Comparison of ENCODE assay signal across 12 cellular contexts in the genomic region with DNA sequence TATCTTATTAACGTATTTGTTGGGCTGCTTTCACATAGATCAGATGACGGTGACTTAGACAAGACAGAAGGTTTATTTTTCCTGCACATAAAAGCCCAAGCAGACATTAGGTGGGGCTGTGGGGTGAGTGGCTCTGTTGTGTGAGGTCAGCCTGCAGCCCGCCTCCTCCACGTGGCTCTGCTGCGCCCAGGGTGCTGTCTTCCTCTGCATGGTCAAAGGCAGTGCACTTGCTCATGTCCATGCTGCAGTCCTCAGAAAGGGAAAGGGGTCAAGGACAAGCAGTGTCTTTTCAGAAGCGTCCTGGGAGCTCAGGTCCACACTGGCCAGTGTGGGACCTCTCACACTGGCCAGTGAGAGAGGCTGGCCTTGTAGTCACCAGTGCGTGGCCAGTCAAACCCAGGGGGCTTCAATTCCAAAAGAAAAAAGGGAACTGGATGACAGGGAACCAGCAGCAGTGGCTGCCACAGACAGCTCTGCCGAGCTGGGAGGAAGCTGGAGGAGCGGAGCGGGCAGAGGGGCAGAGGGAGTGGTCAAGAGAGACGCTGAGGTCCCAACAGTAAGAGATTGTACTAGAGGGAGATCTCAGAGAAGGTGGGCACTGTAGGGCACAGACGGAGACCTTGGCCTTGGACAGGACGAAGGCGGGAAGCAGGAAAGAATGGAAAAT. TPM values are rescaled to one million over a fixed set of nuclear protein-coding genes. Genes with fewer than 3 reads are reported as not detected.
DNase-seq lines count a peak whose midpoint lies in the region; ATAC-seq and TF ChIP-seq lines count a peak whose summit lies in the region.
"Had no signal": no experiment of that assay in that cellular context is flagged by ENCODE, and none has a peak within 500 bp of the region (broad histone marks: within the 10 kb centered on the region; RNA-seq: fewer than 3 reads in every experiment).

No MANE protein-coding gene starts in this region.

- H3K27me3 Mint-ChIP-seq in CD14-positive monocyte (ENCODE audit: low read depth in 3 of 3) (peaks cover 13 to 19% (median 18%) of the 10 kb centered on the region in 3 donors), nephron (ENCODE audit: low read depth) (no peaks in the 10 kb centered on the region)

- no peaks in the 10 kb centered on the region for H3K36me3 Mint-ChIP-seq in CD14-positive monocyte
- no peaks in the 10 kb centered on the region for H3K36me3 Mint-ChIP-seq in nephron (ENCODE audit: low read depth)

- no peak overlapping the region for H3K27ac ChIP-seq in RWPE1

- DNase-seq in CD14-positive monocyte (ENCODE audit: low spot score) (no peak), NB4 (ENCODE audit: low read depth) (peak; percentile 16), RWPE1 (ENCODE audit: low spot score) (no peak), HUDEP-2 (lab: John Stamatoyannopoulos, UW; ENCODE audit: unreplicated experiment in 76 of 76) (no peak)
- DNase-seq in effector CD8-positive, alpha-beta T cell (lab: John Stamatoyannopoulos, UW), result no peak
- DNase-seq: activated CD8-positive, alpha-beta memory T cell treated with anti-CD3 and anti-CD28 coated beads, Interleukin-2, amount 50 U/mL, for 4 hours; Calu3; cerebellar nuclear complex; naive thymus-derived CD8-positive, alpha-beta T cell had no signal

- CTCF ChIA-PET in RWPE1 (lab: Yijun Ruan, JAX), result interaction anchor here (0.7 kb wide), 1 partner anchor 1175 kb away, joined by 5 read pairs; no protein-coding TSS in a partner anchor

- intact Hi-C loops in CD14-positive monocyte (cut with micrococcal nuclease), result loop anchor here in 1 of 2 donors (10.0 kb wide), 1 partner anchor 57 kb away; no protein-coding TSS in a partner anchor

- H3K27ac Mint-ChIP-seq in CD14-positive monocyte (peak overlapping the region in 5 of 7 donors; percentile 26 to 78 (median 70)), nephron (peak overlapping the region in 2 of 3 experiments; percentile 58 to 92)

- ATAC-seq in esophagus mucosa (peak; percentile 12), HG02852 (IDR thresholded peaks at IDR 0.05; ENCODE audit: unreplicated experiment) (no peak)
- ATAC-seq: naive thymus-derived CD8-positive, alpha-beta T cell had no signal

- H3K4me1 Mint-ChIP-seq in CD14-positive monocyte, result peaks cover 21% of the 10 kb centered on the region
- H3K4me1 Mint-ChIP-seq in nephron, result peaks cover 20% of the 10 kb centered on the region

- TF ChIP-seq POLR2A in NB4 (IDR thresholded peaks at IDR 0.05; ENCODE audit: extremely low read depth, insufficient read length), result no peak

- H3K9me3 Mint-ChIP-seq in CD14-positive monocyte (peaks cover 0 to 5% (median 0%) of the 10 kb centered on the region in 7 donors), nephron (peaks cover 6% of the 10 kb centered on the region)
- H3K9me3 Mint-ChIP-seq: naive thymus-derived CD8-positive, alpha-beta T cell had no signal

- peak overlapping the region; percentile 17 to 80 for H3K4me3 Mint-ChIP-seq in CD14-positive monocyte
- peak overlapping the region in 2 of 3 experiments; percentile 10 to 45 for H3K4me3 Mint-ChIP-seq in nephron

- H3K4me3 ChIP-seq in NB4 (ENCODE audit: low read depth, low read length), result no peak overlapping the region

- POLR2A ChIA-PET in RWPE1 (lab: Yijun Ruan, JAX; ENCODE audit: low non-redundant PET), result no interaction called here

- TF ChIP-seq CTCF in CD14-positive monocyte (IDR thresholded peaks at IDR 0.05) (no peak), NB4 (IDR thresholded peaks at IDR 0.05; ENCODE audit: low read depth, low read length) (no peak), nephron (IDR thresholded peaks at IDR 0.05; ENCODE audit: unreplicated experiment in 3 of 3) (no peak), RWPE1 (conservative IDR thresholded peaks at IDR 0.05; ENCODE audit: low read depth) (no peak)

RNA-seq across cellular contexts. Expression of a gene that starts 35.9 kb away (rescaled TPM):
- not detected for polyA plus RNA-seq in CD14-positive monocyte
- total RNA-seq in esophagus mucosa, result 0.20 TPM
